8 cellular contexts compared by ENCODE assay signal in genomic region chr13:32737111-32737571, GRCh38.
A peak's percentile ranks its signal among the peaks of the same experiment; 100 is the strongest.
DNase-seq lines count a peak whose midpoint lies in the region; ATAC-seq and TF ChIP-seq lines count a peak whose summit lies in the region.

No MANE protein-coding gene starts in this region.

- POLR2A ChIA-PET in CD4-positive, alpha-beta T cell (lab: Charles Lee) = interaction anchor here (0.7 to 1.6 kb wide), 10 partner anchors 9 to 806 kb away, joined by 3 to 7 read pairs (median 4); partner anchors contain the start of genes N4BP2L2 and PDS5B

- CTCF ChIA-PET in CD4-positive, alpha-beta T cell (lab: Charles Lee) = interaction anchor here (1.8 to 2.4 kb wide), 2 partner anchors 11 to 151 kb away, joined by 5 to 7 read pairs; partner anchors contain the start of gene PDS5B

- peak; percentile 87 for ATAC-seq in CD4-positive, alpha-beta T cell (ENCODE audit: poor library complexity)
- peak; percentile 56 for ATAC-seq in GM21360 (IDR thresholded peaks at IDR 0.05; ENCODE audit: unreplicated experiment)

- TF ChIP-seq EP300 in esophagus muscularis mucosa (IDR thresholded peaks at IDR 0.05) = no peak

- no peaks in the 10 kb centered on the region for H3K27me3 ChIP-seq in CD4-positive, alpha-beta T cell (ENCODE audit: control insufficient read depth, insufficient read depth, low read length)
- H3K27me3 ChIP-seq in KMS-11 (ENCODE audit: insufficient read depth, low read depth) = no peaks in the 10 kb centered on the region
- no peaks in the 10 kb centered on the region for H3K27me3 ChIP-seq in esophagus muscularis mucosa
- H3K27me3 ChIP-seq in MG63 = no peaks in the 10 kb centered on the region

- peak overlapping the region; percentile 70 for H3K4me2 ChIP-seq in KMS-11

- intact Hi-C loops in CD4-positive, alpha-beta T cell (cut with DNase I, micrococcal nuclease) = loop anchor here in 1 of 2 experiments (1.0 kb wide), 1 partner anchor 805 kb away; no protein-coding TSS in a partner anchor
- intact Hi-C loops in esophagus muscularis mucosa (cut with DNase I) = no loop called here
- intact Hi-C loops in posterior vena cava (cut with DNase I) = no loop called here

- H3K4me3 ChIP-seq in KMS-11 (IDR thresholded peaks at IDR 0.05; ENCODE audit: insufficient read depth, low read depth, low read length) (no peak overlapping the region), esophagus muscularis mucosa (peak overlapping the region; percentile 34 to 45 (median 40)), MG63 (no peak overlapping the region)

- H3K36me3 Mint-ChIP-seq in CD4-positive, alpha-beta T cell (ENCODE audit: low read depth) = peaks cover 40% of the 10 kb centered on the region

- no peak for TF ChIP-seq POLR2A in esophagus muscularis mucosa (IDR thresholded peaks at IDR 0.05; ENCODE audit: low read depth)

- no peaks in the 10 kb centered on the region for H3K9me3 ChIP-seq in CD4-positive, alpha-beta T cell (ENCODE audit: control insufficient read depth, low read length)
- H3K9me3 ChIP-seq in esophagus muscularis mucosa (no peaks in the 10 kb centered on the region), MG63 (no peaks in the 10 kb centered on the region)

- peak overlapping the region; percentile 90 for H3K4me3 Mint-ChIP-seq in CD4-positive, alpha-beta T cell

- H2AFZ ChIP-seq in KMS-11 (ENCODE audit: low read depth) = no peak overlapping the region

- WGBS in esophagus muscularis mucosa = 13% methylated on average over 2 of the region's 2 CpGs

- peaks cover 37% of the 10 kb centered on the region for H3K4me1 ChIP-seq in KMS-11 (ENCODE audit: low read depth, poor library complexity, severe bottlenecking)
- peaks cover 0 to 25% (median 18%) of the 10 kb centered on the region in 4 donors for H3K4me1 ChIP-seq in esophagus muscularis mucosa

- peak overlapping the region; percentile 26; the same call in 1 of the 2 replicates for H3K9ac ChIP-seq in KMS-11

- no peak for DNase-seq in CD4-positive, alpha-beta T cell
- DNase-seq in esophagus muscularis mucosa (ENCODE audit: extremely low spot score) (no peak), renal cortical epithelial cell (ENCODE audit: low read depth) (peak; percentile 48), posterior vena cava (ENCODE audit: low spot score) (no peak), EL (no peak), MG63 (no peak)

- TF ChIP-seq CTCF in CD4-positive, alpha-beta T cell (IDR thresholded peaks at IDR 0.05) = no peak
- no peak for TF ChIP-seq CTCF in KMS-11 (conservative IDR thresholded peaks at IDR 0.05; ENCODE audit: low read depth, low read length)
- TF ChIP-seq CTCF in esophagus muscularis mucosa (IDR thresholded peaks at IDR 0.05) = no peak

- peak overlapping the region; percentile 97 for H3K27ac Mint-ChIP-seq in CD4-positive, alpha-beta T cell

- no peaks in the 10 kb centered on the region for H3K36me3 ChIP-seq in KMS-11 (ENCODE audit: insufficient read depth)
- H3K36me3 ChIP-seq in esophagus muscularis mucosa = peaks cover 0 to 11% (median 0%) of the 10 kb centered on the region in 4 donors
- H3K36me3 ChIP-seq in MG63 = peaks cover 2% of the 10 kb centered on the region; the same call in 1 of the 2 replicates

- no peaks in the 10 kb centered on the region for H3K9me3 Mint-ChIP-seq in CD4-positive, alpha-beta T cell

- H3K27me3 Mint-ChIP-seq in CD4-positive, alpha-beta T cell = no peaks in the 10 kb centered on the region

- peak overlapping the region; percentile 50 for H3K27ac ChIP-seq in CD4-positive, alpha-beta T cell (ENCODE audit: low read depth, low read length)
- H3K27ac ChIP-seq in KMS-11 (peak overlapping the region; percentile 50), esophagus muscularis mucosa (replicated peaks in 1 of 4) (peak overlapping the region; percentile 48 to 73 (median 64))

- peaks cover 8% of the 10 kb centered on the region; the same call in 1 of the 2 replicates for H3K79me2 ChIP-seq in KMS-11 (ENCODE audit: insufficient read depth, low read depth)

- no peaks in the 10 kb centered on the region for H4K20me1 ChIP-seq in KMS-11 (ENCODE audit: insufficient read depth)

- H3K4me1 Mint-ChIP-seq in CD4-positive, alpha-beta T cell (ENCODE audit: low read depth) = peaks cover 35% of the 10 kb centered on the region

Comparison
In these comparisons a context has a peak if more than half of its experiments do, and no peak if none do; other contexts are left out.
1. H3K4me3 ChIP-seq: peak in esophagus muscularis mucosa (4 of 4); none in KMS-11 (single experiment) and MG63 (single experiment).
2. Peak in every context shown above with its lines, with median percentiles within 50 percentile points of each other: H3K27ac ChIP-seq.